8 cellular contexts compared by ENCODE assay signal in genomic region chr9:96398582-96399334, GRCh38. TPM values are rescaled to one million over a fixed set of nuclear protein-coding genes. Genes with fewer than 3 reads are reported as not detected.
DNase-seq lines count a peak whose midpoint lies in the region; ATAC-seq, FAIRE-seq and TF ChIP-seq lines count a peak whose summit lies in the region.

No MANE protein-coding gene starts in this region.

- POLR2A ChIA-PET in GM12878 (lab: Charles Lee), result interaction anchor here (0.6 to 1.1 kb wide), 3 partner anchors 9 to 16 kb away, joined by 3 to 4 read pairs (median 3); no protein-coding TSS in a partner anchor

- H3K4me3 ChIP-seq in GM12878 (no peak overlapping the region), neural progenitor cell (no peak overlapping the region)

- peak overlapping the region; percentile 77 for H2AFZ ChIP-seq in GM12878 (ENCODE audit: control insufficient read depth, low read depth, low read length)
- H2AFZ ChIP-seq in neural progenitor cell (replicated peaks), result no peak overlapping the region

- ATAC-seq in GM19043 (IDR thresholded peaks at IDR 0.05; ENCODE audit: low read depth, unreplicated experiment) (peak; percentile 63), HG03108 (IDR thresholded peaks at IDR 0.05; ENCODE audit: unreplicated experiment) (peak; percentile 90), GM12878 (peak; percentile 75), GM19452 (IDR thresholded peaks at IDR 0.05; ENCODE audit: unreplicated experiment) (no peak), GM19467 (IDR thresholded peaks at IDR 0.05; ENCODE audit: unreplicated experiment) (no peak)

- H3K9me3 ChIP-seq in GM12878 (replicated peaks; ENCODE audit: control insufficient read depth, insufficient read depth, low read length) (peaks cover 5% of the 10 kb centered on the region; the same call in 2 of the 3 replicates), neural progenitor cell (ENCODE audit: low read depth) (no peaks in the 10 kb centered on the region)

- peaks cover 24% of the 10 kb centered on the region for H3F3A ChIP-seq in neural progenitor cell (ENCODE audit: low read depth)

- peak; percentile 82 for FAIRE-seq in GM12878 (lab: Jason Lieb, UNC)

- peaks cover 2% of the 10 kb centered on the region for H3K27me3 Mint-ChIP-seq in neural progenitor cell (ENCODE audit: insufficient read depth, low read depth)

- peaks cover 20% of the 10 kb centered on the region for H3K36me3 Mint-ChIP-seq in neural progenitor cell

- no peak overlapping the region for H3K27ac Mint-ChIP-seq in neural progenitor cell

- BruUV-seq in GM12878 (replicated peaks; lab: Mats Ljungman, UMichigan), result no TSS peak

- 31% methylated on average over 3 of the region's 3 CpGs for WGBS in GM12878 (ENCODE audit: insufficient coverage, insufficient replicate concordance, low lambda C conversion rate, missing lambda C conversion rate)

- CTCF ChIA-PET in GM12878 (lab: Yijun Ruan, JAX), result interaction anchor here (1.2 kb wide), 1 partner anchor 71 kb away, joined by 4 read pairs; no protein-coding TSS in a partner anchor

- RAD21 ChIA-PET in GM12878 (lab: Charles Lee; ENCODE audit: unreplicated experiment), result interaction anchor here (1.0 to 1.8 kb wide), 3 partner anchors 11 to 71 kb away, joined by 4 to 8 read pairs (median 4); no protein-coding TSS in a partner anchor

- TF ChIP-seq CTCF in GM12878 (IDR thresholded peaks at IDR 0.05 in 2 of 3, conservative IDR thresholded peaks at IDR 0.05 in 1 of 3; ENCODE audit: control insufficient read depth in 2 of 3, extremely low read depth in 1 of 3, insufficient read depth in 1 of 3, low read depth in 3 of 3, low read length in 3 of 3) (0 out of 6 replicates have a peak, but pooled peaks of 1 of the 3 experiments have one; percentile 13), neural progenitor cell (IDR thresholded peaks at IDR 0.05) (no peak)

- in situ Hi-C loops in GM12878 (cut with MboI), result no loop called here

- H3K36me3 ChIP-seq in GM12878 (ENCODE audit: control insufficient read depth in 2 of 2, insufficient read depth in 2 of 2, low read length in 1 of 2) (peaks cover 0 to 1% of the 10 kb centered on the region in 2 experiments; a peak in 2 of 4 replicates), neural progenitor cell (peaks cover 7% of the 10 kb centered on the region)

- H3K79me2 ChIP-seq in GM12878 (ENCODE audit: control insufficient read depth, insufficient read depth, low read length), result peaks cover 24% of the 10 kb centered on the region
- H3K79me2 ChIP-seq in neural progenitor cell (ENCODE audit: low read depth), result peaks cover 84% of the 10 kb centered on the region

- H3K9ac ChIP-seq in GM12878 (ENCODE audit: control insufficient read depth, insufficient read depth, low read length), result peak overlapping the region; percentile 30; the same call in 1 of the 2 replicates
- H3K9ac ChIP-seq in neural progenitor cell, result no peak overlapping the region

- no peak for TF ChIP-seq RAD21 in GM12878 (IDR thresholded peaks at IDR 0.05; ENCODE audit: insufficient read depth, low read depth, low read length)

- DNase-seq in GM12878 (ENCODE audit: low read depth, low spot score), result no peak
- DNase-seq in neural progenitor cell (ENCODE audit: low spot score), result no peak
- DNase-seq in NCI-H2107 treated with DMSO at 0.1 percent for 48 hours (lab: John Stamatoyannopoulos, UW; ENCODE audit: unreplicated experiment), result no peak
- no peak for DNase-seq in NCI-H128 (lab: John Stamatoyannopoulos, UW; ENCODE audit: unreplicated experiment)

- H3K9me3 Mint-ChIP-seq in neural progenitor cell, result peaks cover 22% of the 10 kb centered on the region

- no peak overlapping the region for H3K4me3 Mint-ChIP-seq in neural progenitor cell

- H3K4me1 ChIP-seq in GM12878 (ENCODE audit: control insufficient read depth, insufficient read depth, low read length), result peaks cover 11% of the 10 kb centered on the region
- peaks cover 23% of the 10 kb centered on the region for H3K4me1 ChIP-seq in neural progenitor cell

- intact Hi-C loops in GM12878 (cut with micrococcal nuclease; ENCODE audit: unreplicated experiment), result no loop called here

- H3K4me2 ChIP-seq in GM12878 (ENCODE audit: control insufficient read depth, insufficient read depth), result peak overlapping the region; percentile 69
- H3K4me2 ChIP-seq in neural progenitor cell, result no peak overlapping the region

- peaks cover 16% of the 10 kb centered on the region for H3K4me1 Mint-ChIP-seq in neural progenitor cell

- TF ChIP-seq POLR2A in GM12878 (IDR thresholded peaks at IDR 0.05; ENCODE audit: low read depth, low read length), result peak; percentile 31; the same call in 1 of the 2 replicates

- H4K20me1 ChIP-seq in GM12878 (ENCODE audit: control insufficient read depth, insufficient read depth) (no peaks in the 10 kb centered on the region), neural progenitor cell (ENCODE audit: low read depth) (peaks cover 29% of the 10 kb centered on the region)

- peak overlapping the region; percentile 78 for H3K27ac ChIP-seq in GM12878 (ENCODE audit: control insufficient read depth, insufficient read depth)
- peak overlapping the region; percentile 54 for H3K27ac ChIP-seq in neural progenitor cell

- no peak for TF ChIP-seq EP300 in GM12878 (IDR thresholded peaks at IDR 0.05; ENCODE audit: borderline replicate concordance in 1 of 2, control insufficient read depth in 1 of 2, low read depth in 2 of 2, low read length in 2 of 2)

- H3K27me3 ChIP-seq in GM12878 (replicated peaks in 1 of 2; ENCODE audit: control insufficient read depth in 2 of 2, insufficient read depth in 2 of 2, low read length in 1 of 2) (no peaks in the 10 kb centered on the region), neural progenitor cell (no peaks in the 10 kb centered on the region)

- SMC1A ChIA-PET in GM12878 (lab: Charles Lee; ENCODE audit: uncharacterized antibody, unreplicated experiment), result interaction anchor here (0.7 to 2.2 kb wide), 4 partner anchors 11 to 70 kb away, joined by 3 to 14 read pairs (median 3); no protein-coding TSS in a partner anchor

TF ChIP-seq in GM12878, 131 proteins besides CTCF, POLR2A, EP300 and RAD21 (continues in another document):
- 0 out of 2 replicates have a peak, but pooled peaks have one; percentile 13 for TF ChIP-seq FOXK2 (IDR thresholded peaks at IDR 0.05)

RNA-seq across cellular contexts. Expression of gene SLC35D2, which starts 15.2 kb away (rescaled TPM):
- total RNA-seq in GM12878 (2013; cell fraction: nucleolus; rRNA removed), result 9.0 and 9.9 TPM in 2 replicates
- total RNA-seq in GM12878 (2014; rRNA removed) (3.6 and 4.4 TPM in 2 replicates), GM12878 (2014; rRNA removed; fragmentation: Illumina TruSeq; extraction: Trizol) (5.2 and 5.5 TPM in 2 replicates), GM12878 (2021) (6.1 and 6.5 TPM in 2 replicates), neural progenitor cell (ENCODE audit: low replicate concordance) (18.5 and 30.1 TPM in 2 replicates)
- 6.9 TPM for polyA plus RNA-seq in GM12878 (2011; ENCODE audit: low read depth)
- polyA plus RNA-seq in GM12878 (2011; rRNA removed) (0.99 and 1.4 TPM in 2 replicates), GM12878 (2014; fragmentation: Illumina TruSeq; extraction: Trizol) (6.3 TPM in 2 replicates), GM12878 (2014; fragmentation: Nextera tagmentation; extraction: Ambion mirVana) (1 to 10 TPM; 1.3 to 3.3 TPM), GM12878 (2014; rRNA removed) (2.8 and 6.0 TPM in 2 replicates), GM12878 (2016; fragmentation: Nextera tagmentation; extraction: Ambion mirVana) (1 to 10 TPM in 1 of 2 experiments, under 1 TPM in 1; 0.64 to 3.2 TPM)
- polyA plus RNA-seq in GM12878 (2011; cell fraction: cytosol; rRNA removed), result 0.42 and 0.61 TPM in 2 replicates
- polyA plus RNA-seq in GM12878 (2011; cell fraction: nucleus; rRNA removed), result 0.51 and 0.61 TPM in 2 replicates
- 9.5 and 10.8 TPM in 2 replicates for polyA plus RNA-seq in GM12878 (2012)
- polyA minus RNA-seq in GM12878 (2011; rRNA and poly(A)+ RNA removed), result 0.66 and 1.3 TPM in 2 replicates
- polyA minus RNA-seq in GM12878 (2011; cell fraction: cytosol; rRNA and poly(A)+ RNA removed), result not detected in 2 replicates
- polyA minus RNA-seq in GM12878 (2011; cell fraction: nucleus; rRNA and poly(A)+ RNA removed), result not detected in 2 replicates

RNA-seq across cellular contexts. Expression of gene ZNF367, which starts 19.4 kb away (rescaled TPM):
- total RNA-seq in GM12878 (2013; cell fraction: nucleolus; rRNA removed), result 9.3 and 9.5 TPM in 2 replicates
- total RNA-seq in GM12878 (2014; rRNA removed), result 16.3 and 17.8 TPM in 2 replicates
- total RNA-seq in GM12878 (2014; rRNA removed; fragmentation: Illumina TruSeq; extraction: Trizol), result 15.5 and 15.6 TPM in 2 replicates
- total RNA-seq in GM12878 (2021), result 14.3 and 15.7 TPM in 2 replicates
- polyA plus RNA-seq in GM12878 (2011; ENCODE audit: low read depth), result 3.8 TPM
- 10.2 and 14.5 TPM in 2 replicates for polyA plus RNA-seq in GM12878 (2011; rRNA removed)
- polyA plus RNA-seq in GM12878 (2011; cell fraction: cytosol; rRNA removed), result 4.3 and 4.9 TPM in 2 replicates
- 5.7 and 6.0 TPM in 2 replicates for polyA plus RNA-seq in GM12878 (2011; cell fraction: nucleus; rRNA removed)
- polyA plus RNA-seq in GM12878 (2012), result 5.4 and 8.0 TPM in 2 replicates
- 13.3 and 14.7 TPM in 2 replicates for polyA plus RNA-seq in GM12878 (2014; fragmentation: Illumina TruSeq; extraction: Trizol)
- 1 to 10 TPM; 3.9 to 5.5 TPM for polyA plus RNA-seq in GM12878 (2014; fragmentation: Nextera tagmentation; extraction: Ambion mirVana)
- polyA plus RNA-seq in GM12878 (2014; rRNA removed), result 9.8 and 12.0 TPM in 2 replicates
- 1 to 10 TPM; 2.9 to 6.2 TPM for polyA plus RNA-seq in GM12878 (2016; fragmentation: Nextera tagmentation; extraction: Ambion mirVana)
- polyA minus RNA-seq in GM12878 (2011; rRNA and poly(A)+ RNA removed), result 4.0 and 5.5 TPM in 2 replicates
- polyA minus RNA-seq in GM12878 (2011; cell fraction: cytosol; rRNA and poly(A)+ RNA removed), result 4.9 and 5.6 TPM in 2 replicates
- 3.0 and 5.5 TPM in 2 replicates for polyA minus RNA-seq in GM12878 (2011; cell fraction: nucleus; rRNA and poly(A)+ RNA removed)
- total RNA-seq in neural progenitor cell (ENCODE audit: low replicate concordance), result 14.6 and 18.0 TPM in 2 replicates

RNA-seq across cellular contexts. Expression of gene HABP4, which starts 51.2 kb away (rescaled TPM):
- 4.0 and 4.4 TPM in 2 replicates for total RNA-seq in GM12878 (2013; cell fraction: nucleolus; rRNA removed)
- total RNA-seq in GM12878 (2014; rRNA removed), result 10.7 and 12.3 TPM in 2 replicates
- total RNA-seq in GM12878 (2014; rRNA removed; fragmentation: Illumina TruSeq; extraction: Trizol), result 13.1 and 13.6 TPM in 2 replicates
- 13.6 and 13.7 TPM in 2 replicates for total RNA-seq in GM12878 (2021)
- 2.1 TPM for polyA plus RNA-seq in GM12878 (2011; ENCODE audit: low read depth)
- 6.8 and 9.2 TPM in 2 replicates for polyA plus RNA-seq in GM12878 (2011; rRNA removed)
- 3.8 and 4.2 TPM in 2 replicates for polyA plus RNA-seq in GM12878 (2011; cell fraction: cytosol; rRNA removed)
- 3.4 and 3.9 TPM in 2 replicates for polyA plus RNA-seq in GM12878 (2011; cell fraction: nucleus; rRNA removed)
- polyA plus RNA-seq in GM12878 (2012), result 2.8 and 2.9 TPM in 2 replicates
- 12.5 and 13.2 TPM in 2 replicates for polyA plus RNA-seq in GM12878 (2014; fragmentation: Illumina TruSeq; extraction: Trizol)
- polyA plus RNA-seq in GM12878 (2014; fragmentation: Nextera tagmentation; extraction: Ambion mirVana), result 1 to 10 TPM; 4.4 to 5.7 TPM
- 14.7 and 15.1 TPM in 2 replicates for polyA plus RNA-seq in GM12878 (2014; rRNA removed)
- polyA plus RNA-seq in GM12878 (2016; fragmentation: Nextera tagmentation; extraction: Ambion mirVana), result 10 to 100 TPM in 1 of 2 experiments, 1 to 10 TPM in 1; 1.6 to 15.4 TPM
- polyA minus RNA-seq in GM12878 (2011; rRNA and poly(A)+ RNA removed), result 1.2 and 2.1 TPM in 2 replicates
- polyA minus RNA-seq in GM12878 (2011; cell fraction: cytosol; rRNA and poly(A)+ RNA removed), result 1.2 and 1.3 TPM in 2 replicates
- polyA minus RNA-seq in GM12878 (2011; cell fraction: nucleus; rRNA and poly(A)+ RNA removed), result 0.97 and 1.1 TPM in 2 replicates
- 11.3 and 12.3 TPM in 2 replicates for total RNA-seq in neural progenitor cell (ENCODE audit: low replicate concordance)

Comparison
In these comparisons a context has a peak if more than half of its experiments do, and no peak if none do; other contexts are left out.
1. ATAC-seq: peak in GM19043 (single experiment), HG03108 (single experiment) and GM12878 (single experiment); none in GM19452 (single experiment) and GM19467 (single experiment).